ENCODE assay signal across 16 cellular contexts in genomic region chr12:18990866-18991265, GRCh38.
A peak's percentile ranks its signal among the peaks of the same experiment; 100 is the strongest.
DNase-seq lines count a peak whose midpoint lies in the region; ATAC-seq, FAIRE-seq and TF ChIP-seq lines count a peak whose summit lies in the region.
"Had no signal": no experiment of that assay in that cellular context is flagged by ENCODE, and none has a peak within 500 bp of the region (broad histone marks: within the 10 kb centered on the region; RNA-seq: fewer than 3 reads in every experiment).

No MANE protein-coding gene starts in this region.

- 71% methylated on average over 2 of the region's 2 CpGs; no CpG with 5 or more reads in 1 of the 2 experiments for WGBS in H1 (ENCODE audit: extremely low coverage in 1 of 2, insufficient coverage in 1 of 2, insufficient read length in 1 of 2, insufficient replicate concordance in 2 of 2, low coverage in 1 of 2, low lambda C conversion rate in 2 of 2, missing lambda C conversion rate in 1 of 2), 2 experiments

- no peak overlapping the region for H2BK5ac ChIP-seq in H1 (ENCODE audit: low read depth, low read length)

- H4K20me1 ChIP-seq in H1 (replicated peaks in 1 of 2; ENCODE audit: control insufficient read depth in 1 of 2, insufficient read depth in 2 of 2, low read length in 2 of 2) (no peaks in the 10 kb centered on the region), neural progenitor cell (ENCODE audit: low read depth) (no peaks in the 10 kb centered on the region)

- TF ChIP-seq POLR2A in H1 (IDR thresholded peaks at IDR 0.05; ENCODE audit: control extremely low read depth in 1 of 2, low read depth in 2 of 2, low read length in 2 of 2), result no peak

- no peaks in the 10 kb centered on the region for H3K23me2 ChIP-seq in H1 (ENCODE audit: low read depth, low read length)

- DNase-seq in Ammon's horn (ENCODE audit: low spot score) (peak; percentile 15), DMS79 treated with DMSO at 0.1 percent for 48 hours (lab: John Stamatoyannopoulos, UW) (peak; percentile 90), H1 (ENCODE audit: low read depth in 1 of 2, low spot score in 2 of 2) (no peak), neural progenitor cell (ENCODE audit: low spot score) (peak; percentile 31), WERI-Rb-1 (no peak)
- DNase-seq: ACHN, AML-193, HCEC 1CT, NCI-H2029, NCI-H69, PC-9, T-cell had no signal

- H3K56ac ChIP-seq in H1 (replicated peaks; ENCODE audit: insufficient read length, low read depth, low read length), result no peak overlapping the region

- no peaks in the 10 kb centered on the region for H3K79me1 ChIP-seq in H1 (ENCODE audit: low read depth, low read length)

- H3K9ac ChIP-seq in H1 (replicated peaks in 1 of 4; ENCODE audit: extremely low read depth in 1 of 4, low read depth in 3 of 4, low read length in 3 of 4) (no peak overlapping the region), neural progenitor cell (no peak overlapping the region)

- no peak overlapping the region for H3K14ac ChIP-seq in H1 (ENCODE audit: insufficient read length)

- no peak overlapping the region for H3K4ac ChIP-seq in H1 (replicated peaks; ENCODE audit: insufficient read length, low read depth, low read length)

- no peak overlapping the region for H4K8ac ChIP-seq in H1 (ENCODE audit: extremely low read depth, insufficient read depth, low read length)

- H3K9me3 Mint-ChIP-seq in neural progenitor cell, result no peaks in the 10 kb centered on the region
- H3K9me3 Mint-ChIP-seq: T-cell had no signal

- H2BK12ac ChIP-seq in H1 (ENCODE audit: low read depth, low read length), result no peak overlapping the region

- H3K4me3 ChIP-seq in H1 (ENCODE audit: extremely low read depth in 1 of 4, insufficient read depth in 2 of 4, low read depth in 3 of 4, low read length in 4 of 4) (no peak overlapping the region), neural progenitor cell (no peak overlapping the region), WERI-Rb-1 (ENCODE audit: low read depth, low read length) (no peak overlapping the region)
- H3K4me3 ChIP-seq: PC-9, SK-N-MC had no signal

- no peak overlapping the region for H4K5ac ChIP-seq in H1 (ENCODE audit: insufficient read length, low read depth, low read length)

- no peak overlapping the region for H2BK15ac ChIP-seq in H1 (ENCODE audit: low read length)

- ATAC-seq in HG02870 (IDR thresholded peaks at IDR 0.05; ENCODE audit: unreplicated experiment) (no peak), HG02981 (IDR thresholded peaks at IDR 0.05; ENCODE audit: unreplicated experiment) (no peak)
- ATAC-seq: Right ventricle myocardium inferior, T-cell had no signal

- no peak overlapping the region for H3K27ac ChIP-seq in H1 (ENCODE audit: low read depth, low read length)
- H3K27ac ChIP-seq in neural progenitor cell, result no peak overlapping the region
- H3K27ac ChIP-seq in WERI-Rb-1, result no peak overlapping the region
- H3K27ac ChIP-seq: PC-9, SK-N-MC had no signal

- H3K27me3 ChIP-seq in H1 (replicated peaks in 1 of 4; ENCODE audit: control insufficient read depth in 3 of 4, extremely low read depth in 1 of 4, insufficient read depth in 3 of 4, low read length in 3 of 4), result peaks cover 0 to 1% (median 0%) of the 10 kb centered on the region in 4 experiments; a peak in 1 of 7 replicates
- H3K27me3 ChIP-seq in neural progenitor cell, result no peaks in the 10 kb centered on the region
- H3K27me3 ChIP-seq in WERI-Rb-1 (ENCODE audit: insufficient read depth, low read depth, severe bottlenecking), result no peaks in the 10 kb centered on the region

- no peak for TF ChIP-seq RAD21 in H1 (IDR thresholded peaks at IDR 0.05 in 1 of 2, conservative IDR thresholded peaks at IDR 0.05 in 1 of 2; ENCODE audit: low read depth in 2 of 2, low read length in 2 of 2)

- no peak for FAIRE-seq in H1 (lab: Jason Lieb, UNC)

- H3K27ac Mint-ChIP-seq in neural progenitor cell, result peak overlapping the region; percentile 15
- H3K27ac Mint-ChIP-seq: T-cell had no signal

- H3K27me3 Mint-ChIP-seq in neural progenitor cell (ENCODE audit: insufficient read depth, low read depth), result peaks cover 2% of the 10 kb centered on the region
- H3K27me3 Mint-ChIP-seq: T-cell had no signal

- H3F3A ChIP-seq in neural progenitor cell (ENCODE audit: low read depth), result no peaks in the 10 kb centered on the region

- no peak overlapping the region for H4K91ac ChIP-seq in H1 (replicated peaks; ENCODE audit: insufficient read length, low read length)

- no peaks in the 10 kb centered on the region for H3K36me3 Mint-ChIP-seq in neural progenitor cell
- H3K36me3 Mint-ChIP-seq: T-cell had no signal

- H3K9me3 ChIP-seq in H1 (ENCODE audit: insufficient read depth in 2 of 2, low read depth in 1 of 2, low read length in 1 of 2) (no peaks in the 10 kb centered on the region), neural progenitor cell (ENCODE audit: low read depth) (no peaks in the 10 kb centered on the region), WERI-Rb-1 (ENCODE audit: severe bottlenecking) (no peaks in the 10 kb centered on the region)

- H3K4me1 Mint-ChIP-seq in neural progenitor cell, result peaks cover 19% of the 10 kb centered on the region
- H3K4me1 Mint-ChIP-seq: T-cell had no signal

- H3K4me2 ChIP-seq in H1 (ENCODE audit: insufficient read depth in 1 of 2, low read depth in 2 of 2, low read length in 2 of 2), result no peak overlapping the region
- no peak overlapping the region for H3K4me2 ChIP-seq in neural progenitor cell
- H3K4me2 ChIP-seq: PC-9 had no signal

- CTCF ChIA-PET in H1 (lab: Charles Lee; ENCODE audit: partially characterized antibody), result interaction anchor here (0.7 to 0.9 kb wide), 2 partner anchors 11 to 196 kb away, joined by 3 read pairs; no protein-coding TSS in a partner anchor

- H3K23ac ChIP-seq in H1 (ENCODE audit: insufficient read length), result no peak overlapping the region

- no peak for TF ChIP-seq EP300 in H1 (IDR thresholded peaks at IDR 0.05; ENCODE audit: borderline replicate concordance in 1 of 2, low read depth in 2 of 2, low read length in 2 of 2)

- POLR2A ChIA-PET in H1 (lab: Charles Lee; ENCODE audit: partially characterized antibody), result interaction anchor here (2.6 kb wide), 1 partner anchor 11 kb away, joined by 10 read pairs; no protein-coding TSS in a partner anchor

- no peak overlapping the region for H2BK120ac ChIP-seq in H1 (replicated peaks; ENCODE audit: low read depth, low read length)

- H3K4me1 ChIP-seq in H1 (replicated peaks in 1 of 4; ENCODE audit: control insufficient read depth in 3 of 4, insufficient read depth in 4 of 4, low read length in 3 of 4) (no peaks in the 10 kb centered on the region; a peak in 2 of 7 replicates), neural progenitor cell (peaks cover 25% of the 10 kb centered on the region)

- H2BK20ac ChIP-seq in H1 (ENCODE audit: low read length), result no peak overlapping the region

- TF ChIP-seq CTCF in H1 (IDR thresholded peaks at IDR 0.05; ENCODE audit: control extremely low read depth in 1 of 3, insufficient read depth in 1 of 3, low read depth in 1 of 3, low read length in 3 of 3) (no peak), neural progenitor cell (IDR thresholded peaks at IDR 0.05) (no peak), WERI-Rb-1 (IDR thresholded peaks at IDR 0.05; ENCODE audit: low read depth, low read length) (no peak)

- H2AFZ ChIP-seq in H1 (ENCODE audit: low read length), result peak overlapping the region; percentile 79; the same call in 1 of the 2 replicates
- no peak overlapping the region for H2AFZ ChIP-seq in neural progenitor cell (replicated peaks)
- H2AFZ ChIP-seq: PC-9 had no signal

- H2AK5ac ChIP-seq in H1 (ENCODE audit: low read depth, low read length), result no peak overlapping the region

- H3K18ac ChIP-seq in H1 (ENCODE audit: extremely low read depth, low read length), result no peak overlapping the region

- H3K79me2 ChIP-seq in H1 (ENCODE audit: control insufficient read depth in 1 of 2, insufficient read depth in 2 of 2, low read length in 2 of 2) (no peaks in the 10 kb centered on the region), neural progenitor cell (ENCODE audit: low read depth) (no peaks in the 10 kb centered on the region)

- H3K36me3 ChIP-seq in H1 (ENCODE audit: control insufficient read depth in 2 of 4, insufficient read depth in 4 of 4, low read length in 3 of 4) (no peaks in the 10 kb centered on the region), neural progenitor cell (no peaks in the 10 kb centered on the region), WERI-Rb-1 (no peaks in the 10 kb centered on the region)

- no peak overlapping the region for H3K4me3 Mint-ChIP-seq in neural progenitor cell
- H3K4me3 Mint-ChIP-seq: T-cell had no signal

TF ChIP-seq in H1, 55 proteins besides CTCF, POLR2A, EP300 and RAD21:
- TF ChIP-seq NRF1 (IDR thresholded peaks at IDR 0.05; ENCODE audit: low read depth, low read length), result no peak
- TF ChIP-seq ZNF274 (IDR thresholded peaks at IDR 0.05; ENCODE audit: borderline replicate concordance, extremely low read depth, low read length), result no peak
- TF ChIP-seq GTF2F1 (IDR thresholded peaks at IDR 0.05; ENCODE audit: borderline replicate concordance, low read depth, low read length), result no peak
- no peak for TF ChIP-seq BRCA1 (IDR thresholded peaks at IDR 0.05; ENCODE audit: low read depth, low read length)
- TF ChIP-seq CBX8 (IDR thresholded peaks at IDR 0.05; ENCODE audit: borderline replicate concordance, low read depth, low read length), result no peak
- no peak for TF ChIP-seq JUND (IDR thresholded peaks at IDR 0.05; ENCODE audit: low read length)
- TF ChIP-seq HDAC6 (IDR thresholded peaks at IDR 0.05; ENCODE audit: low read depth, low read length), result no peak
- no peak for TF ChIP-seq EZH2 (IDR thresholded peaks at IDR 0.05; ENCODE audit: low read depth, low read length, severe bottlenecking)

Comparison
In these comparisons a context has a peak if more than half of its experiments do, and no peak if none do; other contexts are left out.
1. DNase-seq: peak in Ammon's horn (single experiment), DMS79 treated with DMSO at 0.1 percent for 48 hours (single experiment) and neural progenitor cell (single experiment); none in H1 (0 of 2) and WERI-Rb-1 (single experiment).